In the genomic region with DNA sequence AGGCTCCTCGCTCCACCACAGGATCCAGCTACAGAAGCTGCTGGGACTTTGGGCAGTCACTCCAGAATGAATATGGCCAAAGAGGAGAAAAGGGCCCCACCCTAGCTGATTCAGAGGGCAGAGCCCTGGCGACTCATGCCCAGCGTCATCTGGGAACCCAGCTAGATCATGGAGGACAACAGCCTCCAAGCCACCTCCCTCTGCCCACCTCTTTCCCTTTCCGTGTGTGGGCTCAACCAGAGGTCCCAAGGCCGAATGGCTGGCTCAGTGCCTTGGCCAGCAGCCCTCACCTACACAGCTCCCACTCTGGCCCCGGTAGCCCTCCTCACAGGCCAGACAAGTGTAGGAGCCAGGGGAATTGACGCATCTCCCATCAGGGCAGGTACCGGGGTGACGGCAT, we compare ENCODE assay signal across 13 cellular contexts. TPM values are rescaled to one million over a fixed set of nuclear protein-coding genes. Genes with fewer than 3 reads are reported as not detected.
DNase-seq lines count a peak whose midpoint lies in the region; ATAC-seq and TF ChIP-seq lines count a peak whose summit lies in the region.
"Had no signal": no experiment of that assay in that cellular context is flagged by ENCODE, and none has a peak within 500 bp of the region (broad histone marks: within the 10 kb centered on the region; RNA-seq: fewer than 3 reads in every experiment).

No MANE protein-coding gene starts in this region.

- intact Hi-C loops in posterior vena cava (cut with DNase I) = no loop called here

- H3K27ac ChIP-seq in RWPE2 (ENCODE audit: poor library complexity, severe bottlenecking) = no peak overlapping the region
- H3K27ac ChIP-seq: dorsolateral prefrontal cortex had no signal

- ATAC-seq in RWPE2 (ENCODE audit: low read depth) (peak; percentile 64), GM19452 (IDR thresholded peaks at IDR 0.05; ENCODE audit: unreplicated experiment) (no peak)
- ATAC-seq: CD8-positive, alpha-beta T cell; GM12878 had no signal

- H3K4me1 ChIP-seq in RWPE2 (ENCODE audit: insufficient read depth, poor library complexity, severe bottlenecking) = peaks cover 3% of the 10 kb centered on the region

- H3K4me3 ChIP-seq in RWPE2 (ENCODE audit: severe bottlenecking) = no peak overlapping the region
- H3K4me3 ChIP-seq: dorsolateral prefrontal cortex, GM12878 had no signal

- no peak for TF ChIP-seq CTCF in RWPE2 (IDR thresholded peaks at IDR 0.05; ENCODE audit: poor library complexity, severe bottlenecking)

- DNase-seq in EL = peak; percentile 65
- DNase-seq in RWPE2 (ENCODE audit: low spot score) = peak; percentile 68
- peak; percentile 19 for DNase-seq in fibroblast of gingiva (ENCODE audit: low read depth)
- peak; percentile 90 for DNase-seq in posterior vena cava (ENCODE audit: low spot score)
- DNase-seq in mucosa of gallbladder (ENCODE audit: low spot score) = no peak
- DNase-seq in NCI-H2171 treated with DMSO at 0.1 percent for 48 hours (lab: John Stamatoyannopoulos, UW) = no peak
- no peak for DNase-seq in NCI-H446 treated with DMSO at 0.1 percent for 48 hours (lab: John Stamatoyannopoulos, UW)
- DNase-seq: CD8-positive, alpha-beta T cell; NCI-H187; RPMI8226 had no signal

- H3K36me3 ChIP-seq in RWPE2 (ENCODE audit: low read depth) = peaks cover 97% of the 10 kb centered on the region

- no peaks in the 10 kb centered on the region for H3K9me3 ChIP-seq in RWPE2 (ENCODE audit: severe bottlenecking)

- no peaks in the 10 kb centered on the region for H3K27me3 ChIP-seq in RWPE2 (ENCODE audit: insufficient read depth, poor library complexity, severe bottlenecking)

RNA-seq across cellular contexts. Expression of gene ISCA2, which starts 17.4 kb away (rescaled TPM):
- total RNA-seq in posterior vena cava = 10 to 100 TPM in 1 of 2 donors, 1 to 10 TPM in 1; 9.3 to 12.9 TPM
- 34.3 TPM for total RNA-seq in mucosa of gallbladder

RNA-seq across cellular contexts. Expression of gene NPC2, which starts 17.9 kb away (rescaled TPM):
- total RNA-seq in posterior vena cava (100 to 1,000 TPM; 147 to 224 TPM), mucosa of gallbladder (215 TPM)

Comparison
In these comparisons a context has a peak if more than half of its experiments do, and no peak if none do; other contexts are left out.
1. DNase-seq: peak in EL (single experiment), RWPE2 (single experiment), fibroblast of gingiva (single experiment) and posterior vena cava (single experiment); none in mucosa of gallbladder (single experiment), NCI-H2171 treated with DMSO at 0.1 percent for 48 hours (single experiment) and NCI-H446 treated with DMSO at 0.1 percent for 48 hours (single experiment).